ENCODE assay signal across 1 cellular context in the genomic region with DNA sequence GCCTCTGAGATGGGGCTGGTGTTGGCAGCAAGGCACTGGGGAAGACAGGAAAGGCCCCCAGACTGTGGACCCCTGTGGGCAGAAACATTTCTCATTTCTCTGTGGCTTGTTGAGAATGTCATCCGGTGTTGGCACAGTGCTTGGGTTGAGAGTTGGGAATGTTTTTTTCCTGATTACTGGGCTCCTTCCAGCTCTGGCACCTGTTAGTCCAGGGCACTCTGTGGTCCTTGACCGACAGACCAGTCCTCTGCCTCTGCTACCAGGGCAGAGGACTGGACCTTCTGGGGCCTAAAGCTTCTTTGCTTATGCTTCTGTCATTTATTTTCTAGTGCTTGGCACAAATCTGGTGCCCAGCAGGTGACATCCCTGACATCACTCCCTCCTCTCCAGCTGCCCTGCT.
TF ChIP-seq lines count a peak whose summit lies in the region.

No MANE protein-coding gene starts in this region.

TF ChIP-seq in HepG2, 621 proteins besides CTCF, POLR2A, EP300 and RAD21:
- no peak for TF ChIP-seq ZNF230 (CRISPR knock-in tag; IDR thresholded peaks at IDR 0.05)
- TF ChIP-seq, protein P1, sequence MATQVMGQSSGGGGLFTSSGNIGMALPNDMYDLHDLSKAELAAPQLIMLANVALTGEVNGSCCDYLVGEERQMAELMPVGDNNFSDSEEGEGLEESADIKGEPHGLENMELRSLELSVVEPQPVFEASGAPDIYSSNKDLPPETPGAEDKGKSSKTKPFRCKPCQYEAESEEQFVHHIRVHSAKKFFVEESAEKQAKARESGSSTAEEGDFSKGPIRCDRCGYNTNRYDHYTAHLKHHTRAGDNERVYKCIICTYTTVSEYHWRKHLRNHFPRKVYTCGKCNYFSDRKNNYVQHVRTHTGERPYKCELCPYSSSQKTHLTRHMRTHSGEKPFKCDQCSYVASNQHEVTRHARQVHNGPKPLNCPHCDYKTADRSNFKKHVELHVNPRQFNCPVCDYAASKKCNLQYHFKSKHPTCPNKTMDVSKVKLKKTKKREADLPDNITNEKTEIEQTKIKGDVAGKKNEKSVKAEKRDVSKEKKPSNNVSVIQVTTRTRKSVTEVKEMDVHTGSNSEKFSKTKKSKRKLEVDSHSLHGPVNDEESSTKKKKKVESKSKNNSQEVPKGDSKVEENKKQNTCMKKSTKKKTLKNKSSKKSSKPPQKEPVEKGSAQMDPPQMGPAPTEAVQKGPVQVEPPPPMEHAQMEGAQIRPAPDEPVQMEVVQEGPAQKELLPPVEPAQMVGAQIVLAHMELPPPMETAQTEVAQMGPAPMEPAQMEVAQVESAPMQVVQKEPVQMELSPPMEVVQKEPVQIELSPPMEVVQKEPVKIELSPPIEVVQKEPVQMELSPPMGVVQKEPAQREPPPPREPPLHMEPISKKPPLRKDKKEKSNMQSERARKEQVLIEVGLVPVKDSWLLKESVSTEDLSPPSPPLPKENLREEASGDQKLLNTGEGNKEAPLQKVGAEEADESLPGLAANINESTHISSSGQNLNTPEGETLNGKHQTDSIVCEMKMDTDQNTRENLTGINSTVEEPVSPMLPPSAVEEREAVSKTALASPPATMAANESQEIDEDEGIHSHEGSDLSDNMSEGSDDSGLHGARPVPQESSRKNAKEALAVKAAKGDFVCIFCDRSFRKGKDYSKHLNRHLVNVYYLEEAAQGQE (IDR thresholded peaks at IDR 0.05; ENCODE audit: borderline replicate concordance in 1 of 2, low read depth in 1 of 2, low read length in 2 of 2): no peak
- TF ChIP-seq, protein P2, sequence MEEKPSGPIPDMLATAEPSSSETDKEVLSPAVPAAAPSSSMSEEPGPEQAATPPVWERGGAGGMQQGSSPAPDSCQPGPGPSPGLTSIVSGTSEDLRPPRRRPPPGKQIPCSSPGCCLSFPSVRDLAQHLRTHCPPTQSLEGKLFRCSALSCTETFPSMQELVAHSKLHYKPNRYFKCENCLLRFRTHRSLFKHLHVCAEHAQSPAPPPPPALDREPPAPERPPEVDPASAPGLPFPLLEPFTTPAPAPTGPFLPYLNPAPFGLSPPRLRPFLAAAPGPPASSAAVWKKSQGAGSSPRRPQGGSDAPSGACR (CRISPR knock-in tag; IDR thresholded peaks at IDR 0.05): no peak
- no peak for TF ChIP-seq ZNF564 (CRISPR knock-in tag; IDR thresholded peaks at IDR 0.05)
- TF ChIP-seq ZNF761 (CRISPR knock-in tag; conservative IDR thresholded peaks at IDR 0.05): no peak
- TF ChIP-seq GATA4 (IDR thresholded peaks at IDR 0.05; ENCODE audit: borderline replicate concordance, low read depth): no peak
- no peak for TF ChIP-seq TRIM24 (CRISPR knock-in tag; IDR thresholded peaks at IDR 0.05)
- no peak for TF ChIP-seq RELA (CRISPR knock-in tag; IDR thresholded peaks at IDR 0.05)
- TF ChIP-seq ZNF83 (CRISPR knock-in tag; IDR thresholded peaks at IDR 0.05; ENCODE audit: borderline replicate concordance): no peak
- TF ChIP-seq, protein P3, sequence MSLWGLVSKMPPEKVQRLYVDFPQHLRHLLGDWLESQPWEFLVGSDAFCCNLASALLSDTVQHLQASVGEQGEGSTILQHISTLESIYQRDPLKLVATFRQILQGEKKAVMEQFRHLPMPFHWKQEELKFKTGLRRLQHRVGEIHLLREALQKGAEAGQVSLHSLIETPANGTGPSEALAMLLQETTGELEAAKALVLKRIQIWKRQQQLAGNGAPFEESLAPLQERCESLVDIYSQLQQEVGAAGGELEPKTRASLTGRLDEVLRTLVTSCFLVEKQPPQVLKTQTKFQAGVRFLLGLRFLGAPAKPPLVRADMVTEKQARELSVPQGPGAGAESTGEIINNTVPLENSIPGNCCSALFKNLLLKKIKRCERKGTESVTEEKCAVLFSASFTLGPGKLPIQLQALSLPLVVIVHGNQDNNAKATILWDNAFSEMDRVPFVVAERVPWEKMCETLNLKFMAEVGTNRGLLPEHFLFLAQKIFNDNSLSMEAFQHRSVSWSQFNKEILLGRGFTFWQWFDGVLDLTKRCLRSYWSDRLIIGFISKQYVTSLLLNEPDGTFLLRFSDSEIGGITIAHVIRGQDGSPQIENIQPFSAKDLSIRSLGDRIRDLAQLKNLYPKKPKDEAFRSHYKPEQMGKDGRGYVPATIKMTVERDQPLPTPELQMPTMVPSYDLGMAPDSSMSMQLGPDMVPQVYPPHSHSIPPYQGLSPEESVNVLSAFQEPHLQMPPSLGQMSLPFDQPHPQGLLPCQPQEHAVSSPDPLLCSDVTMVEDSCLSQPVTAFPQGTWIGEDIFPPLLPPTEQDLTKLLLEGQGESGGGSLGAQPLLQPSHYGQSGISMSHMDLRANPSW (CRISPR knock-in tag; IDR thresholded peaks at IDR 0.05; ENCODE audit: borderline replicate concordance): no peak
- TF ChIP-seq ZNF713 (CRISPR knock-in tag; IDR thresholded peaks at IDR 0.05): no peak
- no peak for TF ChIP-seq ZNF747 (CRISPR knock-in tag; IDR thresholded peaks at IDR 0.05; ENCODE audit: borderline replicate concordance)
- TF ChIP-seq GATAD2A (CRISPR knock-in tag; IDR thresholded peaks at IDR 0.05): no peak
- no peak for TF ChIP-seq ERF (CRISPR knock-in tag; IDR thresholded peaks at IDR 0.05)
TF ChIP-seq in HepG2: peak in this region for 0.
